ENCODE assay signal across 9 cellular contexts in the genomic region with DNA sequence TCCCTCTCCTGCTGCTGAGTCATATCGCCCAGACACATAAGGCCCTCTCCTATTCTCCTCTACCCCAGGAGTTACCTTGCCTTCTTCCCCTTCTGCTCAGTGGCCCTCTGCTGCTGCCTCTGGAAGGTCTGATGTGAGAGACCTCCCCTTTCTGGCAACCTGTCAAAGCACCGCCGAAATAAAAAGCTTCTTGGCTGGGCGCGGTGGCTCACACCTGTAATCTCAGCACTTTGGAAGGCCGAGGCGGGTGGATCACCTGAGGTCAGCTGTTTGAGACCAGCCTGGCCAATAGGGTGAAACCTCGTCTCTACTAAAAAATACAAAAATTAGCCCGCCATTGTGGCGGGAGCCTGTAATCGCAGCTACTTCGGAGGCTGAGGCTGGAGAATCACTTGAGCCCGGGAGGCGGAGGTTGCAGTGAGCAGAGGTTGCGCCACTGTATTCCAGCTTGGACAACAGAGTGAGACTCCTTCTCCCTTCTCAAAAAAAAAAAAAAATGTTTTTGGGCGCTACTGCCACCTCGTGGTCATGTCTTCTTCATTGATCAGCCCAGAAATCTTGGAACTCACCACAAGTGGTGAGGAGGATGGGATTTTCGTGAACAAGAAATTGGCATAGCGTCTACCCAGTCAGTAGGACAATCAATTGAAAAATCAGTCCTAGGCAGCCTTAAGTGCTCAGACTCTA. TPM values are rescaled to one million over a fixed set of nuclear protein-coding genes. Genes with fewer than 3 reads are reported as not detected.
DNase-seq lines count a peak whose midpoint lies in the region; ATAC-seq and TF ChIP-seq lines count a peak whose summit lies in the region.
"Had no signal": no experiment of that assay in that cellular context is flagged by ENCODE, and none has a peak within 500 bp of the region (broad histone marks: within the 10 kb centered on the region; RNA-seq: fewer than 3 reads in every experiment).

No MANE protein-coding gene starts in this region.

- H3K27ac Mint-ChIP-seq in chondrocyte (ENCODE audit: unreplicated experiment) (no peak overlapping the region), naive B cell (peak overlapping the region in 1 of 6 donors; percentile 72)
- H3K27ac Mint-ChIP-seq: IgD-negative memory B cell had no signal

- no peaks in the 10 kb centered on the region for H3K9me3 ChIP-seq in BE2C

- peak; percentile 37 for TF ChIP-seq CTCF in BE2C (IDR thresholded peaks at IDR 0.05; ENCODE audit: low read depth, low read length)
- peak; percentile 47 for TF ChIP-seq CTCF in GM12875 (IDR thresholded peaks at IDR 0.05; ENCODE audit: borderline replicate concordance, insufficient read depth, low read depth, low read length)
- TF ChIP-seq CTCF in chondrocyte (IDR thresholded peaks at IDR 0.05), result peak; percentile 61

- no peaks in the 10 kb centered on the region for H3K36me3 ChIP-seq in BE2C

- H3K36me3 Mint-ChIP-seq in chondrocyte (ENCODE audit: low read depth), result no peaks in the 10 kb centered on the region
- H3K36me3 Mint-ChIP-seq in naive B cell, result no peaks in the 10 kb centered on the region
- H3K36me3 Mint-ChIP-seq: IgD-negative memory B cell had no signal

- no peak overlapping the region for H3K4me3 Mint-ChIP-seq in chondrocyte (ENCODE audit: unreplicated experiment)
- peak overlapping the region in 1 of 8 donors; percentile 21 for H3K4me3 Mint-ChIP-seq in naive B cell
- H3K4me3 Mint-ChIP-seq: IgD-negative memory B cell had no signal

- no peaks in the 10 kb centered on the region for H3K4me1 ChIP-seq in BE2C

- H3K4me1 Mint-ChIP-seq in chondrocyte (ENCODE audit: low read depth) (no peaks in the 10 kb centered on the region), naive B cell (no peaks in the 10 kb centered on the region)

- H3K9me3 Mint-ChIP-seq in chondrocyte (ENCODE audit: low read depth) (peaks cover 50% of the 10 kb centered on the region), naive B cell (no peaks in the 10 kb centered on the region)
- H3K9me3 Mint-ChIP-seq: IgD-negative memory B cell had no signal

- DNase-seq in BE2C (no peak), NCI-H2227 treated with DMSO at 0.1 percent for 48 hours (lab: John Stamatoyannopoulos, UW) (peak; percentile 38), chondrocyte (ENCODE audit: low spot score) (no peak), naive B cell (peak; percentile 25), HPDE6-E6E7 (ENCODE audit: extremely low spot score) (no peak), NCI-H1048 (lab: John Stamatoyannopoulos, UW) (no peak), COLO829 (ENCODE audit: low spot score) (no peak)

- H3K4me3 ChIP-seq in BE2C (ENCODE audit: low read depth, low read length), result no peak overlapping the region
- no peak overlapping the region for H3K4me3 ChIP-seq in GM12875 (ENCODE audit: low read depth, low read length)

- H3K27me3 Mint-ChIP-seq in chondrocyte (ENCODE audit: low read depth) (no peaks in the 10 kb centered on the region), naive B cell (no peaks in the 10 kb centered on the region)

- peak in 1 of 2 donors; percentile 25 for ATAC-seq in naive B cell (ENCODE audit: low read depth in 2 of 2)

- no peaks in the 10 kb centered on the region for H3K27me3 ChIP-seq in BE2C

RNA-seq across cellular contexts. Expression of gene ZXDA, which starts 8.6 kb away (rescaled TPM):
- polyA plus RNA-seq in BE2C (2012; ENCODE audit: insufficient read depth, insufficient read length, low read depth), result 1.8 TPM
- total RNA-seq in chondrocyte, result not detected in 3 replicates
- 1 to 10 TPM in 5 of 6 donors, under 1 TPM in 1; 0.10 to 8.9 (median 6.3) TPM for polyA plus RNA-seq in naive B cell (ENCODE audit: low read depth in 6 of 6)

Comparison
In these comparisons a context has a peak if more than half of its experiments do, and no peak if none do; other contexts are left out.
1. DNase-seq: peak in NCI-H2227 treated with DMSO at 0.1 percent for 48 hours (single experiment) and naive B cell (single experiment); none in BE2C (single experiment), chondrocyte (single experiment), HPDE6-E6E7 (single experiment), NCI-H1048 (single experiment) and COLO829 (single experiment).
2. Peak in every context shown above with its lines, with median percentiles within 50 percentile points of each other: CTCF ChIP-seq.